ENCODE assay signal across 1 cellular context in genomic region chr2:20051518-20052228, GRCh38.
A peak's percentile ranks its signal among the peaks of the same experiment; 100 is the strongest.
TF ChIP-seq lines count a peak whose summit lies in the region.

LAPTM4A (minus strand) TSS chr2:20051628; CDS start chr2:20051520, 108 bp downstream.

TF ChIP-seq in GM12878, 131 proteins besides CTCF, POLR2A, EP300 and RAD21 (continued from another document and continues in another):
- TF ChIP-seq E2F8 (IDR thresholded peaks at IDR 0.05; ENCODE audit: low read depth, partially characterized antibody) (no peak), FOXM1 (IDR thresholded peaks at IDR 0.05; ENCODE audit: low read depth, low read length) (no peak), MEF2B (IDR thresholded peaks at IDR 0.05; ENCODE audit: partially characterized antibody, poor library complexity, severe bottlenecking) (no peak), TCF7 (IDR thresholded peaks at IDR 0.05; ENCODE audit: borderline replicate concordance) (no peak), HCFC1 (IDR thresholded peaks at IDR 0.05; ENCODE audit: low read length) (0 out of 2 replicates have a peak, but pooled peaks have one; percentile 49), USF2 (IDR thresholded peaks at IDR 0.05; ENCODE audit: borderline replicate concordance, low read depth, low read length) (no peak; the same call in 1 of the 2 replicates), POLR2AphosphoS2 (IDR thresholded peaks at IDR 0.05; ENCODE audit: low read depth, low read length) (peak; percentile 34; the same call in 1 of the 2 replicates), CBX5 (IDR thresholded peaks at IDR 0.05; ENCODE audit: low read depth) (no peak), SPI1 (IDR thresholded peaks at IDR 0.05; ENCODE audit: borderline replicate concordance, insufficient read depth, low read depth, low read length) (no peak; the same call in 1 of the 2 replicates), ZNF274 (IDR thresholded peaks at IDR 0.05; ENCODE audit: insufficient read depth, insufficient read length) (no peak), SUPT20H (IDR thresholded peaks at IDR 0.05; ENCODE audit: borderline replicate concordance, control insufficient read depth, low read depth, low read length) (no peak), CREM (IDR thresholded peaks at IDR 0.05; ENCODE audit: low read depth) (peak; percentile 97), GABPA (IDR thresholded peaks at IDR 0.05; ENCODE audit: low read depth) (no peak), ZBED1 (IDR thresholded peaks at IDR 0.05; ENCODE audit: borderline replicate concordance) (no peak), CREB1 (IDR thresholded peaks at IDR 0.05; ENCODE audit: low read depth) (peak; percentile 97), JUNB (IDR thresholded peaks at IDR 0.05) (no peak), SMC3 (IDR thresholded peaks at IDR 0.05; ENCODE audit: borderline replicate concordance, low read length) (no peak), CHD2 (IDR thresholded peaks at IDR 0.05; ENCODE audit: borderline replicate concordance, low read depth, low read length) (peak; percentile 92), HSF1 (IDR thresholded peaks at IDR 0.05; ENCODE audit: low read depth, low read length) (no peak), SP1 (IDR thresholded peaks at IDR 0.05; ENCODE audit: low read depth, low read length) (peak; percentile 97), YY1 (IDR thresholded peaks at IDR 0.05; ENCODE audit: low read depth, low read length) (peak; percentile 6; the same call in 1 of the 2 replicates), BCL11A (IDR thresholded peaks at IDR 0.05; ENCODE audit: low read depth, low read length) (no peak), RAD51 (IDR thresholded peaks at IDR 0.05) (peak; percentile 88), NR2C2 (IDR thresholded peaks at IDR 0.05; ENCODE audit: borderline replicate concordance, control insufficient read depth, insufficient read length, low read depth) (no peak), MTA3 (IDR thresholded peaks at IDR 0.05; ENCODE audit: borderline replicate concordance, low read length) (no peak), HDAC2 (IDR thresholded peaks at IDR 0.05) (no peak), EED (IDR thresholded peaks at IDR 0.05; ENCODE audit: low read depth) (peak; percentile 90), NBN (IDR thresholded peaks at IDR 0.05) (peak; percentile 97), MLLT1 (IDR thresholded peaks at IDR 0.05) (peak; percentile 77), BMI1 (IDR thresholded peaks at IDR 0.05; ENCODE audit: borderline replicate concordance) (no peak), RELB (IDR thresholded peaks at IDR 0.05; ENCODE audit: low read depth) (peak; percentile 88), ZNF687 (IDR thresholded peaks at IDR 0.05) (peak; percentile 81), STAT1 (conservative IDR thresholded peaks at IDR 0.05) (0 out of 2 replicates have a peak, but pooled peaks have one; percentile 42), E2F4 (IDR thresholded peaks at IDR 0.05; ENCODE audit: low read depth, low read length) (no peak), JUND (IDR thresholded peaks at IDR 0.05; ENCODE audit: low read depth, low read length) (0 out of 2 replicates have a peak, but pooled peaks have one; percentile 26), NR2C1 (IDR thresholded peaks at IDR 0.05) (peak; percentile 81), TBL1XR1 (IDR thresholded peaks at IDR 0.05; ENCODE audit: low read depth, low read length) (no peak), CEBPB (IDR thresholded peaks at IDR 0.05; ENCODE audit: borderline replicate concordance in 1 of 2, low read depth in 2 of 2, low read length in 2 of 2) (no peak), BCL3 (IDR thresholded peaks at IDR 0.05; ENCODE audit: borderline replicate concordance, insufficient read depth, low read depth, low read length, poor library complexity, severe bottlenecking) (no peak), RCOR1 (conservative IDR thresholded peaks at IDR 0.05; ENCODE audit: low read depth, low read length) (no peak; the same call in 1 of the 2 replicates), ATF3 (IDR thresholded peaks at IDR 0.05; ENCODE audit: borderline replicate concordance, extremely low read depth, low read depth, low read length) (0 out of 2 replicates have a peak, but pooled peaks have one; percentile 39), BCLAF1 (IDR thresholded peaks at IDR 0.05) (no peak), ZNF622 (IDR thresholded peaks at IDR 0.05) (no peak), PAX5 (IDR thresholded peaks at IDR 0.05; ENCODE audit: borderline replicate concordance, low read depth, low read length) (no peak), ESRRA (IDR thresholded peaks at IDR 0.05; ENCODE audit: low read length) (peak; percentile 34; the same call in 1 of the 2 replicates)
